ENCODE assay signal across 22 cellular contexts in the genomic region with DNA sequence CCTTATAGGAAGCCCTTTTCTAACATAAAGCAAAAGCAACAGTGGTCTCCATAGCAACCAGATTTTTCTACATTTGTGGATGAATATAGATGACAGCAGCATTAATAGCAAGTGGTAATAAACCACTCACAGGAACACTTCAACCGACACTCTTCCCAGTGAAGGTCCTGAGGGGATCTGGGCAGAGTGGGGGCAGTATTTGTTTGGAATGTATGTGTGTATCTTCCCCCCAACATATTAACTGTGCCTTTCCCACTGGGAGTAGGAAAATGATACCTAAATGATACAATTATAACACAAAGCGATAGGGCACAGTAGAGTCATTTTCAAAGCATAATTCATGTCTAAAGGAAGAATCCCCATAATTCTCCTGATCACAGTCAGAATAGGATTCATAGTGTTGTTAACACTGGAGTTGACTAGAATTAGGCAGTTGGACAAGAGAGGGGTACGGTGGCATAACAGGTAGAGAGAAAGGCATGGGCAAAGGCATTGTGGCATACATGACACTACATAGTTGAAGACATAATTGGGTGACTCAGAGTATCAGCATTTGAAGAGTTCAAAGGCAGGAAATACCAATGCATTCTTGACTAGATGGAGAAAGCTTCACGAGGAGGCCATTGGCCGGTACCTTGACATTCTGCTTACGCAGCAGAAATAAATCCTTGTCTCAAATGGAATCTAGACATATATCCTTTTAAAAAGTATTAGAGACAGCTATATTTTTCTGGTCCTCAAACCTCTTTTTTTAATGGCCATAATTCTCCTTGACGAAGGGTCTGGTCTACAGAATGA. TPM values are rescaled to one million over a fixed set of nuclear protein-coding genes. Genes with fewer than 3 reads are reported as not detected.
DNase-seq lines count a peak whose midpoint lies in the region; ATAC-seq, FAIRE-seq and TF ChIP-seq lines count a peak whose summit lies in the region.
"Had no signal": no experiment of that assay in that cellular context is flagged by ENCODE, and none has a peak within 500 bp of the region (broad histone marks: within the 10 kb centered on the region; RNA-seq: fewer than 3 reads in every experiment).

No MANE protein-coding gene starts in this region.

- H3K27ac Mint-ChIP-seq in MCF 10A (ENCODE audit: low read depth, unreplicated experiment): no peak overlapping the region
- H3K27ac Mint-ChIP-seq: activated B cell treated with CpG ODN at 0.5 μM for 24 hours; activated CD4-positive, alpha-beta memory T cell treated with anti-CD3 and anti-CD28 coated beads for 36 hours; activated naive CD8-positive, alpha-beta T cell treated with anti-CD3 and anti-CD28 coated beads, Interleukin-2, amount 50 U/mL, for 24 hours; nephron progenitor cell had no signal

- peaks cover 7% of the 10 kb centered on the region for H3K9me3 Mint-ChIP-seq in MCF 10A (ENCODE audit: unreplicated experiment)
- H3K9me3 Mint-ChIP-seq: activated B cell treated with CpG ODN at 0.5 μM for 24 hours; activated CD4-positive, alpha-beta memory T cell treated with anti-CD3 and anti-CD28 coated beads for 36 hours; activated naive CD8-positive, alpha-beta T cell treated with anti-CD3 and anti-CD28 coated beads, Interleukin-2, amount 50 U/mL, for 24 hours; nephron progenitor cell had no signal

- no peak for ATAC-seq in omental fat pad (ENCODE audit: low FRiP score)
- ATAC-seq: activated naive CD8-positive, alpha-beta T cell treated with anti-CD3 and anti-CD28 coated beads, Interleukin-2, amount 50 U/mL, for 24 hours; mucosa of descending colon; Panc1; upper lobe of right lung had no signal

- POLR2A ChIA-PET in MCF 10A (lab: Yijun Ruan, JAX): no interaction called here

- H3K36me3 ChIP-seq in breast epithelium: no peaks in the 10 kb centered on the region
- H3K36me3 ChIP-seq: BLaER1 treated with 17β-estradiol and CSF1 and Interleukin-3, amounts not matched to agents 10 nM and 100 nM; upper lobe of right lung had no signal

- BruUV-seq in MCF 10A (replicated peaks; lab: Mats Ljungman, UMichigan): no TSS peak

- DNase-seq in MCF 10A (ENCODE audit: unreplicated experiment): peak; percentile 15
- DNase-seq in breast epithelium (ENCODE audit: low spot score in 2 of 2): no peak
- peak; percentile 41 for DNase-seq in RPMI7951 (ENCODE audit: low read depth)
- peak; percentile 30 for DNase-seq in epithelial cell of esophagus (ENCODE audit: low read depth)
- DNase-seq in urothelium cell line (ENCODE audit: low spot score): peak; percentile 20
- no peak for DNase-seq in activated effector memory CD4-positive, alpha-beta T cell treated with Interleukin-2 at 50 U/mL for 16 hours
- DNase-seq in omental fat pad (ENCODE audit: low spot score): no peak
- no peak for DNase-seq in HuH-7.5 (ENCODE audit: low spot score)
- DNase-seq: activated B cell treated with CpG ODN at 0.5 μM for 24 hours; activated CD4-positive, alpha-beta memory T cell treated with anti-CD3 and anti-CD28 coated beads for 36 hours; activated effector memory CD4-positive, alpha-beta T cell treated with anti-CD3 and anti-CD28 coated beads, Interleukin-2, amount 50 U/mL, for 16 hours; activated naive CD8-positive, alpha-beta T cell treated with anti-CD3 and anti-CD28 coated beads, Interleukin-2, amount 50 U/mL, for 24 hours; cortex of kidney; MM.1S; mucosa of descending colon; NCI-H1694; nephron progenitor cell; upper lobe of right lung had no signal

- H3K4me1 Mint-ChIP-seq in MCF 10A (ENCODE audit: insufficient read depth, unreplicated experiment): no peaks in the 10 kb centered on the region
- H3K4me1 Mint-ChIP-seq: activated B cell treated with CpG ODN at 0.5 μM for 24 hours; activated naive CD8-positive, alpha-beta T cell treated with anti-CD3 and anti-CD28 coated beads, Interleukin-2, amount 50 U/mL, for 24 hours; nephron progenitor cell had no signal

- no peak overlapping the region for H3K4me3 Mint-ChIP-seq in MCF 10A (ENCODE audit: unreplicated experiment)
- H3K4me3 Mint-ChIP-seq: activated B cell treated with CpG ODN at 0.5 μM for 24 hours; activated CD4-positive, alpha-beta memory T cell treated with anti-CD3 and anti-CD28 coated beads for 36 hours; activated naive CD8-positive, alpha-beta T cell treated with anti-CD3 and anti-CD28 coated beads, Interleukin-2, amount 50 U/mL, for 24 hours; nephron progenitor cell had no signal

- TF ChIP-seq CTCF in MCF 10A (IDR thresholded peaks at IDR 0.05; ENCODE audit: unreplicated experiment) (no peak), breast epithelium (IDR thresholded peaks at IDR 0.05) (no peak), epithelial cell of esophagus (IDR thresholded peaks at IDR 0.05; ENCODE audit: insufficient read depth, low read depth, low read length, missing control alignments) (no peak), omental fat pad (IDR thresholded peaks at IDR 0.05) (no peak)

- no peak for FAIRE-seq in urothelium cell line (lab: Jason Lieb, UNC)

- peaks cover 59% of the 10 kb centered on the region for H3K27me3 Mint-ChIP-seq in MCF 10A (ENCODE audit: insufficient read depth, unreplicated experiment)
- H3K27me3 Mint-ChIP-seq: activated B cell treated with CpG ODN at 0.5 μM for 24 hours had no signal

- H3K4me1 ChIP-seq in breast epithelium: no peaks in the 10 kb centered on the region
- H3K4me1 ChIP-seq: BLaER1 treated with 17β-estradiol and CSF1 and Interleukin-3, amounts not matched to agents 10 nM and 100 nM; upper lobe of right lung had no signal

- no peak for TF ChIP-seq POLR2A in breast epithelium (IDR thresholded peaks at IDR 0.05)

- intact Hi-C loops in MCF 10A (cut with micrococcal nuclease) (no loop called here), breast epithelium (cut with DNase I; ENCODE audit: low total_unique reads) (no loop called here)

- CTCF ChIA-PET in MCF 10A (lab: Yijun Ruan, JAX): no interaction called here

- H3K9me3 ChIP-seq in breast epithelium: no peaks in the 10 kb centered on the region
- H3K9me3 ChIP-seq: BLaER1 treated with 17β-estradiol and CSF1 and Interleukin-3, amounts not matched to agents 10 nM and 100 nM; mucosa of descending colon; upper lobe of right lung had no signal

- H3K27me3 ChIP-seq in breast epithelium: peaks cover 0 to 70% of the 10 kb centered on the region in 2 donors
- H3K27me3 ChIP-seq: upper lobe of right lung had no signal

- no peaks in the 10 kb centered on the region for H3K36me3 Mint-ChIP-seq in MCF 10A (ENCODE audit: insufficient read depth, unreplicated experiment)
- H3K36me3 Mint-ChIP-seq: activated CD4-positive, alpha-beta memory T cell treated with anti-CD3 and anti-CD28 coated beads for 36 hours had no signal

- H3K4me3 ChIP-seq in breast epithelium: no peak overlapping the region
- H3K4me3 ChIP-seq in epithelial cell of esophagus (ENCODE audit: low read length): no peak overlapping the region
- H3K4me3 ChIP-seq: BLaER1 treated with 17β-estradiol and CSF1 and Interleukin-3, amounts not matched to agents 10 nM and 100 nM; mucosa of descending colon; upper lobe of right lung had no signal

- H3K27ac ChIP-seq in breast epithelium: no peak overlapping the region
- H3K27ac ChIP-seq: BLaER1 treated with 17β-estradiol and CSF1 and Interleukin-3, amounts not matched to agents 10 nM and 100 nM; upper lobe of right lung had no signal

RNA-seq across cellular contexts. Expression of a gene that starts 15.2 kb away (rescaled TPM):
- total RNA-seq in MCF 10A (2022) (0.37 TPM in 1 of 2 replicates, not detected in the other), breast epithelium (1 to 10 TPM in 2 of 3 donors, not detected in 1; 5.6 to 5.9 TPM), omental fat pad (1 to 10 TPM in 3 of 4 donors, under 1 TPM in 1; 0.47 to 5.4 (median 1.4) TPM)
- total RNA-seq in RPMI7951 (2014; rRNA removed; shearing (Covaris generic)): not detected in 2 replicates
- total RNA-seq: activated B cell treated with CpG ODN at 0.5 μM for 24 hours; activated CD4-positive, alpha-beta memory T cell treated with anti-CD3 and anti-CD28 coated beads for 36 hours; fibroblast of lung; T-helper 2 cell treated with Interferon-gamma antibody and Interleukin-4, amounts not matched to agents 100 ng/mL and 5 ng/mL, for 36 hours had no signal

Comparison
In these comparisons a context has a peak if more than half of its experiments do, and no peak if none do; other contexts are left out.
1. DNase-seq: peak in MCF 10A (single experiment), RPMI7951 (single experiment), epithelial cell of esophagus (single experiment) and urothelium cell line (single experiment); none in breast epithelium (0 of 2), activated effector memory CD4-positive, alpha-beta T cell treated with Interleukin-2 at 50 U/mL for 16 hours (single experiment), omental fat pad (single experiment) and HuH-7.5 (single experiment).